In genomic region chr16:19583665-19584300, GRCh38 we compare ENCODE assay signal across 8 cellular contexts. TPM values are rescaled to one million over a fixed set of nuclear protein-coding genes. Genes with fewer than 3 reads are reported as not detected.
A peak's percentile ranks its signal among the peaks of the same experiment; 100 is the strongest.
DNase-seq lines count a peak whose midpoint lies in the region; ATAC-seq and TF ChIP-seq lines count a peak whose summit lies in the region.

No MANE protein-coding gene starts in this region.

- peak; percentile 81 for ATAC-seq in naive thymus-derived CD4-positive, alpha-beta T cell
- ATAC-seq in HG03025 (IDR thresholded peaks at IDR 0.05; ENCODE audit: low FRiP score, unreplicated experiment): no peak

- peak; percentile 94 for TF ChIP-seq CTCF in endodermal cell (conservative IDR thresholded peaks at IDR 0.05)

- CTCF ChIA-PET in naive thymus-derived CD4-positive, alpha-beta T cell (lab: Charles Lee): interaction anchor here (0.7 to 1.3 kb wide), 14 partner anchors 9 to 970 kb away, joined by 3 to 5 read pairs (median 4); no protein-coding TSS in a partner anchor

- no peak overlapping the region for H3K27ac Mint-ChIP-seq in endodermal cell
- no peak overlapping the region for H3K27ac Mint-ChIP-seq in naive thymus-derived CD4-positive, alpha-beta T cell

- H3K27ac ChIP-seq in endodermal cell (ENCODE audit: low read depth, low read length): no peak overlapping the region
- H3K27ac ChIP-seq in naive thymus-derived CD4-positive, alpha-beta T cell (ENCODE audit: low read depth, low read length): no peak overlapping the region

- peaks cover 5% of the 10 kb centered on the region for H3K4me1 Mint-ChIP-seq in endodermal cell
- no peaks in the 10 kb centered on the region for H3K4me1 Mint-ChIP-seq in naive thymus-derived CD4-positive, alpha-beta T cell

- peaks cover 55% of the 10 kb centered on the region for H3K36me3 ChIP-seq in endodermal cell (ENCODE audit: control insufficient read depth, insufficient read depth, low read length)
- peaks cover 13 to 31% (median 16%) of the 10 kb centered on the region in 3 experiments for H3K36me3 ChIP-seq in naive thymus-derived CD4-positive, alpha-beta T cell (ENCODE audit: control insufficient read depth in 2 of 3, insufficient read depth in 3 of 3, low read length in 3 of 3)

- H3K9me3 ChIP-seq in endodermal cell (ENCODE audit: control insufficient read depth, low read length): peaks cover 14% of the 10 kb centered on the region
- H3K9me3 ChIP-seq in naive thymus-derived CD4-positive, alpha-beta T cell (ENCODE audit: control insufficient read depth in 2 of 3, low read length in 3 of 3): no peaks in the 10 kb centered on the region

- POLR2A ChIA-PET in naive thymus-derived CD4-positive, alpha-beta T cell (lab: Charles Lee): no interaction called here

- H3K4me1 ChIP-seq in endodermal cell (ENCODE audit: control insufficient read depth, insufficient read depth, low read length): no peaks in the 10 kb centered on the region
- H3K4me1 ChIP-seq in naive thymus-derived CD4-positive, alpha-beta T cell (ENCODE audit: control insufficient read depth in 2 of 2, insufficient read depth in 2 of 2, low read length in 2 of 2): no peaks in the 10 kb centered on the region

- H3K4me3 Mint-ChIP-seq in endodermal cell: no peak overlapping the region
- H3K4me3 Mint-ChIP-seq in naive thymus-derived CD4-positive, alpha-beta T cell: no peak overlapping the region

- H3K27me3 ChIP-seq in endodermal cell (ENCODE audit: control insufficient read depth, insufficient read depth, low read length, poor library complexity, severe bottlenecking): no peaks in the 10 kb centered on the region
- no peaks in the 10 kb centered on the region for H3K27me3 ChIP-seq in naive thymus-derived CD4-positive, alpha-beta T cell (ENCODE audit: control insufficient read depth in 2 of 2, insufficient read depth in 2 of 2, low read length in 2 of 2)

- in situ Hi-C loops in KBM-7 (cut with MboI; ENCODE audit: low pct_unique_long_range_greater_than_20kb, low sequenced_read_pairs): no loop called here

- intact Hi-C loops in naive thymus-derived CD4-positive, alpha-beta T cell (cut with micrococcal nuclease): loop anchor here (1.0 kb wide), 2 partner anchors 24 to 303 kb away; no protein-coding TSS in a partner anchor

- H3K4me3 ChIP-seq in endodermal cell (ENCODE audit: low read length): no peak overlapping the region
- no peak overlapping the region for H3K4me3 ChIP-seq in naive thymus-derived CD4-positive, alpha-beta T cell (ENCODE audit: low read length)

- peaks cover 10% of the 10 kb centered on the region for H3K9me3 Mint-ChIP-seq in endodermal cell
- H3K9me3 Mint-ChIP-seq in naive thymus-derived CD4-positive, alpha-beta T cell: peaks cover 0 to 7% (median 3%) of the 10 kb centered on the region in 11 donors

- no peaks in the 10 kb centered on the region for H3K27me3 Mint-ChIP-seq in endodermal cell (ENCODE audit: insufficient read depth)
- no peaks in the 10 kb centered on the region for H3K27me3 Mint-ChIP-seq in naive thymus-derived CD4-positive, alpha-beta T cell

- DNase-seq in DMS 273 (lab: John Stamatoyannopoulos, UW; ENCODE audit: unreplicated experiment) (peak; percentile 34), DMS 273 treated with DMSO at 0.1 percent for 48 hours (lab: John Stamatoyannopoulos, UW) (no peak), KBM-7 (peak; percentile 71), SKM-1 (lab: John Stamatoyannopoulos, UW; ENCODE audit: unreplicated experiment) (peak; percentile 34), endodermal cell (peak; percentile 54), inferior parietal cortex (ENCODE audit: extremely low spot score) (no peak)
- peak in 5 of 9 donors; percentile 25 to 47 (median 31) for DNase-seq in naive thymus-derived CD4-positive, alpha-beta T cell

- H3K36me3 Mint-ChIP-seq in endodermal cell (ENCODE audit: low read depth): peaks cover 69% of the 10 kb centered on the region
- peaks cover 13 to 68% (median 47%) of the 10 kb centered on the region in 5 donors for H3K36me3 Mint-ChIP-seq in naive thymus-derived CD4-positive, alpha-beta T cell

- 21 to 51% methylated on average over 2 to 5 of the region's 5 CpGs for WGBS in endodermal cell (ENCODE audit: insufficient coverage in 1 of 2, insufficient read length in 1 of 2), 2 experiments

- H3K9ac ChIP-seq in endodermal cell (ENCODE audit: extremely low read depth, low read length, poor library complexity, severe bottlenecking): no peak overlapping the region

RNA-seq across cellular contexts. Expression of gene VPS35L, which starts 28.3 kb away (rescaled TPM):
- total RNA-seq in endodermal cell: 10 to 100 TPM; 61.5 to 82.0 TPM
- 47.8 TPM for polyA plus RNA-seq in endodermal cell (2013, experiment 1 of 2)
- polyA plus RNA-seq in endodermal cell (2013, experiment 2 of 2): 46.0 TPM
- total RNA-seq in naive thymus-derived CD4-positive, alpha-beta T cell: 10 to 100 TPM; 38.6 to 51.1 (median 46.6) TPM
- polyA plus RNA-seq in naive thymus-derived CD4-positive, alpha-beta T cell: 10 to 100 TPM; 45.6 to 52.0 TPM

Comparison
In these comparisons a context has a peak if more than half of its experiments do, and no peak if none do; other contexts are left out.
1. DNase-seq: peak in DMS 273 (single experiment), KBM-7 (single experiment), SKM-1 (single experiment), endodermal cell (single experiment) and naive thymus-derived CD4-positive, alpha-beta T cell (5 of 9); none in DMS 273 treated with DMSO at 0.1 percent for 48 hours (single experiment) and inferior parietal cortex (single experiment).